In genomic region chr4:146269228-146269653, GRCh38 we compare ENCODE assay signal across 16 cellular contexts. TPM values are rescaled to one million over a fixed set of nuclear protein-coding genes. Genes with fewer than 3 reads are reported as not detected.
DNase-seq lines count a peak whose midpoint lies in the region; ATAC-seq and TF ChIP-seq lines count a peak whose summit lies in the region.
"Had no signal": no experiment of that assay in that cellular context is flagged by ENCODE, and none has a peak within 500 bp of the region (broad histone marks: within the 10 kb centered on the region; RNA-seq: fewer than 3 reads in every experiment).

No MANE protein-coding gene starts in this region.

- intact Hi-C loops in vagina (cut with DNase I) = no loop called here

- no peaks in the 10 kb centered on the region for H3K27me3 ChIP-seq in vagina
- H3K27me3 ChIP-seq: thyroid gland had no signal

- peak; percentile 30 for ATAC-seq in GM18868 (IDR thresholded peaks at IDR 0.05; ENCODE audit: unreplicated experiment)
- peak; percentile 65 for ATAC-seq in GM21515 (IDR thresholded peaks at IDR 0.05; ENCODE audit: unreplicated experiment)
- peak; percentile 28 for ATAC-seq in HG03039 (IDR thresholded peaks at IDR 0.05; ENCODE audit: unreplicated experiment)
- ATAC-seq: right cardiac atrium had no signal

- no peak for TF ChIP-seq POLR2A in vagina (IDR thresholded peaks at IDR 0.05)

- no peaks in the 10 kb centered on the region for H3K4me1 ChIP-seq in vagina
- H3K4me1 ChIP-seq: thyroid gland had no signal

- no peak for TF ChIP-seq CTCF in vagina (IDR thresholded peaks at IDR 0.05)

- no peaks in the 10 kb centered on the region for H3K9me3 ChIP-seq in vagina
- H3K9me3 ChIP-seq: thyroid gland had no signal

- no peak overlapping the region for H3K4me3 ChIP-seq in vagina
- H3K4me3 ChIP-seq: thyroid gland had no signal

- H3K36me3 ChIP-seq in vagina = no peaks in the 10 kb centered on the region
- H3K36me3 ChIP-seq: thyroid gland had no signal

- DNase-seq in NCI-H69 (lab: John Stamatoyannopoulos, UW) = peak; percentile 5
- DNase-seq in vagina (ENCODE audit: extremely low spot score in 2 of 2) = no peak
- no peak for DNase-seq in HT-29 (ENCODE audit: low spot score)
- DNase-seq in NCI-H146 treated with DMSO at 0.1 percent for 48 hours (lab: John Stamatoyannopoulos, UW; ENCODE audit: unreplicated experiment) = no peak
- DNase-seq in UCSD-AML1 (lab: John Stamatoyannopoulos, UW; ENCODE audit: unreplicated experiment) = no peak
- DNase-seq: activated naive CD8-positive, alpha-beta T cell treated with anti-CD3 and anti-CD28 coated beads, Interleukin-2, amount 10 ng/mL, durations not matched to agents 7 days and 5 days; CD4-positive, CD25-positive, alpha-beta regulatory T cell; dermis blood vessel endothelial cell; kidney glomerular epithelial cell; NCI-H187 treated with DMSO at 0.1 percent for 48 hours; right cardiac atrium; thyroid gland had no signal

- H3K27ac ChIP-seq in vagina = no peak overlapping the region
- H3K27ac ChIP-seq: thyroid gland had no signal

RNA-seq across cellular contexts. Expression of gene REELD1, which starts 54.9 kb away (rescaled TPM):
- 0.74 TPM for total RNA-seq in vagina
- not detected in 2 replicates for total RNA-seq in HT-29 (2014; rRNA removed; shearing (Covaris generic))
- total RNA-seq: CD4-positive, CD25-positive, alpha-beta regulatory T cell; dermis blood vessel endothelial cell; frontal cortex had no signal
